ENCODE assay signal across 9 cellular contexts in genomic region chr17:64148699-64149098, GRCh38. TPM values are rescaled to one million over a fixed set of nuclear protein-coding genes. Genes with fewer than 3 reads are reported as not detected.
A peak's percentile ranks its signal among the peaks of the same experiment; 100 is the strongest.
DNase-seq lines count a peak whose midpoint lies in the region; ATAC-seq and TF ChIP-seq lines count a peak whose summit lies in the region.
"Had no signal": no experiment of that assay in that cellular context is flagged by ENCODE, and none has a peak within 500 bp of the region (broad histone marks: within the 10 kb centered on the region; RNA-seq: fewer than 3 reads in every experiment).

No MANE protein-coding gene starts in this region.

- H3K36me3 ChIP-seq in HEK293 (ENCODE audit: control insufficient read depth in 2 of 2, insufficient read depth in 1 of 2, low read length in 2 of 2) (peaks cover 2 to 47% of the 10 kb centered on the region in 2 experiments; a peak in 2 of 3 replicates), lower lobe of right lung (peaks cover 31% of the 10 kb centered on the region)

- intact Hi-C loops in lower lobe of right lung (cut with DNase I) = no loop called here

- no peaks in the 10 kb centered on the region for H3K4me1 ChIP-seq in HEK293 (ENCODE audit: control insufficient read depth, insufficient read depth, low read length)
- H3K4me1 ChIP-seq in lower lobe of right lung = peaks cover 66% of the 10 kb centered on the region

- H3K9me3 ChIP-seq in HEK293 (ENCODE audit: control insufficient read depth, insufficient read depth, low read depth, low read length) (no peaks in the 10 kb centered on the region), lower lobe of right lung (no peaks in the 10 kb centered on the region)

- TF ChIP-seq CTCF in HEK293 (tag by site-specific recombination; IDR thresholded peaks at IDR 0.05) (no peak), WTC11 (IDR thresholded peaks at IDR 0.05) (no peak), lower lobe of right lung (IDR thresholded peaks at IDR 0.05) (no peak)

- no peak overlapping the region for H3K27ac ChIP-seq in HEK293 (ENCODE audit: extremely low read depth, low read depth, low read length)
- H3K27ac ChIP-seq in lower lobe of right lung = peak overlapping the region; percentile 32

- no peak overlapping the region for H3K4me3 ChIP-seq in HEK293 (ENCODE audit: low read depth, low read length)
- H3K4me3 ChIP-seq in lower lobe of right lung = no peak overlapping the region

- H3K27me3 Mint-ChIP-seq in WTC11 (ENCODE audit: low read depth) = no peaks in the 10 kb centered on the region

- POLR2A ChIA-PET in HEK293 (lab: Yijun Ruan, JAX) = interaction anchor here (0.7 to 0.9 kb wide), 2 partner anchors 54 to 114 kb away, joined by 3 to 4 read pairs; no protein-coding TSS in a partner anchor
- POLR2A ChIA-PET in WTC11 (lab: Charles Lee) = interaction anchor here (0.5 to 1.4 kb wide), 6 partner anchors 69 to 527 kb away, joined by 3 to 6 read pairs (median 4); partner anchors contain the start of genes MAP3K3 and TEX2

- peaks cover 23% of the 10 kb centered on the region for H3K4me1 Mint-ChIP-seq in WTC11

- H3K4me3 Mint-ChIP-seq in WTC11 = no peak overlapping the region

- H3K36me3 Mint-ChIP-seq in WTC11 = peaks cover 23% of the 10 kb centered on the region

- H3K27me3 ChIP-seq in lower lobe of right lung (ENCODE audit: low read depth) = no peaks in the 10 kb centered on the region

- H3K9me3 Mint-ChIP-seq in WTC11 = no peaks in the 10 kb centered on the region

- H3K27ac Mint-ChIP-seq in WTC11 = no peak overlapping the region; the same call in none of the 2 replicates

- ATAC-seq in WTC11 = peak; percentile 2
- ATAC-seq in lower lobe of right lung = no peak
- ATAC-seq in GM21576 (IDR thresholded peaks at IDR 0.05; ENCODE audit: unreplicated experiment) = no peak
- ATAC-seq in GM18868 (IDR thresholded peaks at IDR 0.05; ENCODE audit: unreplicated experiment) = no peak

- DNase-seq in CD1c-positive myeloid dendritic cell (ENCODE audit: extremely low spot score) (peak; percentile 26), WTC11 (ENCODE audit: low spot score) (no peak), lower lobe of right lung (no peak), DMS153 treated with DMSO at 0.1 percent for 48 hours (lab: John Stamatoyannopoulos, UW; ENCODE audit: unreplicated experiment) (no peak), cerebellum (ENCODE audit: low spot score) (no peak)
- DNase-seq: T1000 had no signal

- CTCF ChIA-PET in HEK293 (lab: Yijun Ruan, JAX) = interaction anchor here (1.0 to 8.1 kb wide), 5 partner anchors 11 to 229 kb away, joined by 3 to 59 read pairs (median 4); no protein-coding TSS in a partner anchor
- CTCF ChIA-PET in WTC11 (lab: Charles Lee) = interaction anchor here (0.6 to 3.5 kb wide), 12 partner anchors 15 to 270 kb away, joined by 3 to 27 read pairs (median 4); no protein-coding TSS in a partner anchor

TF ChIP-seq in HEK293, 187 proteins besides CTCF, POLR2A, EP300 and RAD21:
- TF ChIP-seq SCRT1 (tag by site-specific recombination; IDR thresholded peaks at IDR 0.05; ENCODE audit: borderline replicate concordance) (0 out of 2 replicates have a peak, but pooled peaks have one; percentile 35), SCRT2 (tag by site-specific recombination; IDR thresholded peaks at IDR 0.05) (peak; percentile 60), ZNF169 (tag by site-specific recombination; IDR thresholded peaks at IDR 0.05) (no peak), ZNF610 (tag by site-specific recombination; IDR thresholded peaks at IDR 0.05; ENCODE audit: borderline replicate concordance) (no peak)

TF ChIP-seq in WTC11, 78 proteins besides CTCF, POLR2A, EP300 and RAD21:
- TF ChIP-seq CREB1 (CRISPR knock-in tag; IDR thresholded peaks at IDR 0.05) (no peak), PRRX2 (CRISPR knock-in tag; IDR thresholded peaks at IDR 0.05) (0 out of 2 replicates have a peak, but pooled peaks have one; percentile 28), ZBTB21 (CRISPR knock-in tag; IDR thresholded peaks at IDR 0.05; ENCODE audit: borderline replicate concordance) (no peak), NR1H2 (CRISPR knock-in tag; IDR thresholded peaks at IDR 0.05) (no peak), NFYB (CRISPR knock-in tag; conservative IDR thresholded peaks at IDR 0.05; ENCODE audit: low read depth) (no peak), ZNF219 (CRISPR knock-in tag; IDR thresholded peaks at IDR 0.05; ENCODE audit: borderline replicate concordance) (no peak), IRF1 (CRISPR knock-in tag; IDR thresholded peaks at IDR 0.05) (no peak), GABPB1 (CRISPR knock-in tag; IDR thresholded peaks at IDR 0.05) (peak; percentile 86), ZBTB43 (CRISPR knock-in tag; IDR thresholded peaks at IDR 0.05) (no peak), CBFB (CRISPR knock-in tag; IDR thresholded peaks at IDR 0.05; ENCODE audit: low read depth) (no peak), ZNF396 (CRISPR knock-in tag; IDR thresholded peaks at IDR 0.05; ENCODE audit: borderline replicate concordance) (no peak)
- TF ChIP-seq, protein P1, sequence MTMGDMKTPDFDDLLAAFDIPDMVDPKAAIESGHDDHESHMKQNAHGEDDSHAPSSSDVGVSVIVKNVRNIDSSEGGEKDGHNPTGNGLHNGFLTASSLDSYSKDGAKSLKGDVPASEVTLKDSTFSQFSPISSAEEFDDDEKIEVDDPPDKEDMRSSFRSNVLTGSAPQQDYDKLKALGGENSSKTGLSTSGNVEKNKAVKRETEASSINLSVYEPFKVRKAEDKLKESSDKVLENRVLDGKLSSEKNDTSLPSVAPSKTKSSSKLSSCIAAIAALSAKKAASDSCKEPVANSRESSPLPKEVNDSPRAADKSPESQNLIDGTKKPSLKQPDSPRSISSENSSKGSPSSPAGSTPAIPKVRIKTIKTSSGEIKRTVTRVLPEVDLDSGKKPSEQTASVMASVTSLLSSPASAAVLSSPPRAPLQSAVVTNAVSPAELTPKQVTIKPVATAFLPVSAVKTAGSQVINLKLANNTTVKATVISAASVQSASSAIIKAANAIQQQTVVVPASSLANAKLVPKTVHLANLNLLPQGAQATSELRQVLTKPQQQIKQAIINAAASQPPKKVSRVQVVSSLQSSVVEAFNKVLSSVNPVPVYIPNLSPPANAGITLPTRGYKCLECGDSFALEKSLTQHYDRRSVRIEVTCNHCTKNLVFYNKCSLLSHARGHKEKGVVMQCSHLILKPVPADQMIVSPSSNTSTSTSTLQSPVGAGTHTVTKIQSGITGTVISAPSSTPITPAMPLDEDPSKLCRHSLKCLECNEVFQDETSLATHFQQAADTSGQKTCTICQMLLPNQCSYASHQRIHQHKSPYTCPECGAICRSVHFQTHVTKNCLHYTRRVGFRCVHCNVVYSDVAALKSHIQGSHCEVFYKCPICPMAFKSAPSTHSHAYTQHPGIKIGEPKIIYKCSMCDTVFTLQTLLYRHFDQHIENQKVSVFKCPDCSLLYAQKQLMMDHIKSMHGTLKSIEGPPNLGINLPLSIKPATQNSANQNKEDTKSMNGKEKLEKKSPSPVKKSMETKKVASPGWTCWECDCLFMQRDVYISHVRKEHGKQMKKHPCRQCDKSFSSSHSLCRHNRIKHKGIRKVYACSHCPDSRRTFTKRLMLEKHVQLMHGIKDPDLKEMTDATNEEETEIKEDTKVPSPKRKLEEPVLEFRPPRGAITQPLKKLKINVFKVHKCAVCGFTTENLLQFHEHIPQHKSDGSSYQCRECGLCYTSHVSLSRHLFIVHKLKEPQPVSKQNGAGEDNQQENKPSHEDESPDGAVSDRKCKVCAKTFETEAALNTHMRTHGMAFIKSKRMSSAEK (CRISPR knock-in tag; IDR thresholded peaks at IDR 0.05; ENCODE audit: borderline replicate concordance) = no peak

RNA-seq across cellular contexts. Expression of gene ERN1, which starts 18.8 kb away (rescaled TPM):
- 6.5 to 8.6 TPM (median 7.6 TPM) in 3 replicates for total RNA-seq in WTC11 (2021)
- total RNA-seq in lower lobe of right lung = 39.7 TPM
- total RNA-seq in cerebellum = 8.7 TPM
